Comparison of ENCODE assay signal across 18 cellular contexts in the genomic region with DNA sequence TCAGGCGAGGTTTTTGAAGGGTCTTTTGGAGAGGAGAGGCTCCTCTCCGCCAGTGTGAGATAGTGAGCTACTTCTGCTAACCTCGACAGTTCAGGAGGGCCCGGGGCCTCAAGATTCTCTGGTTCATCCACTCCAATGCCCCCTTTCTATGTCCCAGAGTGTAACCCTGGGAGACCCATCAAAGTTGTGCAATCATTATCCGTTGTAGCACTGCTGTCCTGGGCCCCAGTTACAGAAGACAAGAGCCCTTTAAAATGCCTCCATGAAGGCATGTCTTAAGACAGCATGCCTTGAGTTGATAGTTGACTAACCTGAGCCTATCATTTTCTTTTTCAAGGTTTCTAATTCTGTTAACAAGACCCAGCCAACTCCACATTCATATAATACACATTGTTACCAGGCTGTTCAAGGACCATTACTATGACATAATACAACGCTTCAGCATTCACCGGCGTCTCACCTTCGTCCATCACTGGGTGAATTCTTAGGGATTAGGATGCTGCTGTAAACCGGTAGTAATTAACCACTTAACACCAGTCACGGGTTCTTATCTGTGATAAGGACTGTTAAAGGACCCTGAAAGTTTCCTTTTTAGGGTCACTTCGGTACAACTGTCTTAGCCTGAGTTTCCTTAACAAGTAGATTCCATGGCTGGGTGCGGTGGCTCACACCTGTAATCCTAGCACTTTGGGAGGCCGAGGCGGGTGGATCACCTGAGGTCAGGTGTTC. TPM values are rescaled to one million over a fixed set of nuclear protein-coding genes. Genes with fewer than 3 reads are reported as not detected.
A peak's percentile ranks its signal among the peaks of the same experiment; 100 is the strongest.
DNase-seq lines count a peak whose midpoint lies in the region; ATAC-seq and TF ChIP-seq lines count a peak whose summit lies in the region.
"Had no signal": no experiment of that assay in that cellular context is flagged by ENCODE, and none has a peak within 500 bp of the region (broad histone marks: within the 10 kb centered on the region; RNA-seq: fewer than 3 reads in every experiment).

No MANE protein-coding gene starts in this region.

- H3K4me3 ChIP-seq in HCT116 (replicated peaks in 1 of 2; ENCODE audit: low read depth in 1 of 2, low read length in 2 of 2) (no peak overlapping the region), RWPE2 (ENCODE audit: severe bottlenecking) (no peak overlapping the region)
- H3K4me3 ChIP-seq: GM12878, HAP-1, SJCRH30 had no signal

- H3K9ac ChIP-seq in HCT116 (ENCODE audit: low read length) = no peak overlapping the region

- peaks cover 49% of the 10 kb centered on the region for H3K4me1 Mint-ChIP-seq in chondrocyte (ENCODE audit: low read depth)
- H3K4me1 Mint-ChIP-seq: B cell had no signal

- H3K27me3 ChIP-seq in HCT116 (ENCODE audit: insufficient read depth, low read length) (no peaks in the 10 kb centered on the region), RWPE2 (ENCODE audit: insufficient read depth, poor library complexity, severe bottlenecking) (no peaks in the 10 kb centered on the region)
- H3K27me3 ChIP-seq: SJCRH30 had no signal

- DNase-seq in HCT116 (ENCODE audit: low read depth, low spot score) = no peak
- no peak for DNase-seq in RWPE2 (ENCODE audit: low spot score)
- DNase-seq in epithelial cell of prostate (ENCODE audit: low read depth, low spot score) = no peak
- DNase-seq in NCI-H1105 (lab: John Stamatoyannopoulos, UW) = no peak
- no peak for DNase-seq in activated CD4-positive, CD25-positive, alpha-beta regulatory T cell (lab: John Stamatoyannopoulos, UW)
- no peak for DNase-seq in chondrocyte (ENCODE audit: low spot score)
- DNase-seq: DMS79 treated with DMSO at 0.1 percent for 48 hours; NCI-H1092; NCI-H1436 treated with DMSO at 0.1 percent for 48 hours; NCI-H1930; NCI-H510A; NK-92 treated with Interleukin-12 subunit alpha and Interleukin-12 subunit beta, amount 100 ng/mL, for 24 hours; SJCRH30 had no signal

- no peaks in the 10 kb centered on the region for H3K9me3 Mint-ChIP-seq in chondrocyte (ENCODE audit: low read depth)

- no peak overlapping the region for H3K4me3 Mint-ChIP-seq in chondrocyte (ENCODE audit: unreplicated experiment)
- H3K4me3 Mint-ChIP-seq: B cell had no signal

- no peak overlapping the region for H3K27ac Mint-ChIP-seq in chondrocyte (ENCODE audit: unreplicated experiment)
- H3K27ac Mint-ChIP-seq: B cell had no signal

- RAD21 ChIA-PET in HCT116 (lab: Charles Lee; ENCODE audit: low non-redundant PET in 1 of 2, low total read pairs in 2 of 2, uncharacterized antibody in 2 of 2, unreplicated experiment in 2 of 2) = no interaction called here

- H3K4me1 ChIP-seq in HCT116 (ENCODE audit: control insufficient read depth in 1 of 2, insufficient read depth in 2 of 2, low read length in 2 of 2) = peaks cover 23 to 33% of the 10 kb centered on the region in 2 experiments
- peaks cover 20% of the 10 kb centered on the region for H3K4me1 ChIP-seq in RWPE2 (ENCODE audit: insufficient read depth, poor library complexity, severe bottlenecking)

- no peaks in the 10 kb centered on the region for H3K36me3 Mint-ChIP-seq in chondrocyte (ENCODE audit: low read depth)

- H3K27ac ChIP-seq in C4-2B (peak overlapping the region; percentile 67; the same call in 1 of the 2 replicates), HCT116 (ENCODE audit: low read depth, low read length) (peak overlapping the region; percentile 68), RWPE2 (ENCODE audit: poor library complexity, severe bottlenecking) (peak overlapping the region; percentile 94), epithelial cell of prostate (peak overlapping the region; percentile 89)
- H3K27ac ChIP-seq: SJCRH30 had no signal

- intact Hi-C loops in HCT116 (cut with micrococcal nuclease) = loop anchor here (5.0 kb wide), 1 partner anchor 38 kb away; a partner anchor contains a TSS

- ATAC-seq in HCT116 (no peak), RWPE2 (ENCODE audit: low read depth) (no peak), HG03139 (IDR thresholded peaks at IDR 0.05; ENCODE audit: unreplicated experiment) (no peak)
- ATAC-seq: GM12878 had no signal

- POLR2A ChIA-PET in HCT116 (lab: Charles Lee) = no interaction called here

- CTCF ChIA-PET in HCT116 (lab: Charles Lee) = no interaction called here

- H3K36me3 ChIP-seq in HCT116 (ENCODE audit: control insufficient read depth in 1 of 2, insufficient read depth in 2 of 2, low read length in 2 of 2) (no peaks in the 10 kb centered on the region), RWPE2 (ENCODE audit: low read depth) (no peaks in the 10 kb centered on the region)
- H3K36me3 ChIP-seq: HAP-1, SJCRH30 had no signal

- TF ChIP-seq CTCF in C4-2B (conservative IDR thresholded peaks at IDR 0.05) = no peak
- TF ChIP-seq CTCF in HCT116 (IDR thresholded peaks at IDR 0.05 in 2 of 3, conservative IDR thresholded peaks at IDR 0.05 in 1 of 3; ENCODE audit: borderline replicate concordance in 1 of 3, insufficient read depth in 1 of 3, low read depth in 2 of 3, low read length in 2 of 3) = no peak
- TF ChIP-seq CTCF in RWPE2 (IDR thresholded peaks at IDR 0.05; ENCODE audit: poor library complexity, severe bottlenecking) = no peak
- no peak for TF ChIP-seq CTCF in chondrocyte (IDR thresholded peaks at IDR 0.05)

- no peak overlapping the region for H2AFZ ChIP-seq in HCT116 (ENCODE audit: low read depth, low read length, poor library complexity, severe bottlenecking)

- H3K9me3 ChIP-seq in HCT116 (ENCODE audit: control insufficient read depth in 1 of 2, insufficient read depth in 1 of 2, low read depth in 1 of 2, low read length in 2 of 2) (no peaks in the 10 kb centered on the region), RWPE2 (ENCODE audit: severe bottlenecking) (no peaks in the 10 kb centered on the region)
- H3K9me3 ChIP-seq: HAP-1, SJCRH30 had no signal

- no peak for TF ChIP-seq POLR2A in HCT116 (IDR thresholded peaks at IDR 0.05; ENCODE audit: borderline replicate concordance, extremely low read depth, insufficient read depth, insufficient read length)

- no peak overlapping the region for H3K4me2 ChIP-seq in HCT116 (ENCODE audit: low read length)

- no peak for TF ChIP-seq RAD21 in HCT116 (IDR thresholded peaks at IDR 0.05; ENCODE audit: low read depth)

- H3K79me2 ChIP-seq in HCT116 (ENCODE audit: insufficient read depth, low read length) = no peaks in the 10 kb centered on the region

- H3K27me3 Mint-ChIP-seq in chondrocyte (ENCODE audit: low read depth) = no peaks in the 10 kb centered on the region

- BruUV-seq in HCT116 (replicated peaks; lab: Mats Ljungman, UMichigan) = no TSS peak

- no peaks in the 10 kb centered on the region for H4K20me1 ChIP-seq in HCT116 (ENCODE audit: insufficient read depth)

- no peaks in the 10 kb centered on the region for H3K9me2 ChIP-seq in HCT116 (ENCODE audit: insufficient read depth)

TF ChIP-seq in HCT116, 20 proteins besides CTCF, POLR2A, EP300 and RAD21 (continues in another document):
- TF ChIP-seq YY1 (IDR thresholded peaks at IDR 0.05; ENCODE audit: extremely low read depth, insufficient replicate concordance, low read depth, low read length) (no peak), POLR2AphosphoS5 (IDR thresholded peaks at IDR 0.05; ENCODE audit: low read depth, low read length) (no peak), EZH2phosphoT487 (IDR thresholded peaks at IDR 0.05; ENCODE audit: borderline replicate concordance) (no peak), ZFX (IDR thresholded peaks at IDR 0.05) (no peak), EGR1 (IDR thresholded peaks at IDR 0.05; ENCODE audit: low read depth) (no peak), FOSL1 (IDR thresholded peaks at IDR 0.05; ENCODE audit: low read depth) (no peak), TCF7L2 (IDR thresholded peaks at IDR 0.05; ENCODE audit: borderline replicate concordance, extremely low read depth, insufficient read depth, insufficient read length) (no peak), CEBPB (IDR thresholded peaks at IDR 0.05; ENCODE audit: low read depth) (no peak), ZNF274 (IDR thresholded peaks at IDR 0.05; ENCODE audit: low read depth, low read length) (no peak), EZH2 (IDR thresholded peaks at IDR 0.05) (no peak), SP1 (IDR thresholded peaks at IDR 0.05; ENCODE audit: low read depth) (no peak), CBX3 (IDR thresholded peaks at IDR 0.05; ENCODE audit: low read depth) (no peak), JUND (IDR thresholded peaks at IDR 0.05) (no peak), ELF1 (IDR thresholded peaks at IDR 0.05; ENCODE audit: borderline replicate concordance, low read depth) (no peak)
- TF ChIP-seq, protein P1, sequence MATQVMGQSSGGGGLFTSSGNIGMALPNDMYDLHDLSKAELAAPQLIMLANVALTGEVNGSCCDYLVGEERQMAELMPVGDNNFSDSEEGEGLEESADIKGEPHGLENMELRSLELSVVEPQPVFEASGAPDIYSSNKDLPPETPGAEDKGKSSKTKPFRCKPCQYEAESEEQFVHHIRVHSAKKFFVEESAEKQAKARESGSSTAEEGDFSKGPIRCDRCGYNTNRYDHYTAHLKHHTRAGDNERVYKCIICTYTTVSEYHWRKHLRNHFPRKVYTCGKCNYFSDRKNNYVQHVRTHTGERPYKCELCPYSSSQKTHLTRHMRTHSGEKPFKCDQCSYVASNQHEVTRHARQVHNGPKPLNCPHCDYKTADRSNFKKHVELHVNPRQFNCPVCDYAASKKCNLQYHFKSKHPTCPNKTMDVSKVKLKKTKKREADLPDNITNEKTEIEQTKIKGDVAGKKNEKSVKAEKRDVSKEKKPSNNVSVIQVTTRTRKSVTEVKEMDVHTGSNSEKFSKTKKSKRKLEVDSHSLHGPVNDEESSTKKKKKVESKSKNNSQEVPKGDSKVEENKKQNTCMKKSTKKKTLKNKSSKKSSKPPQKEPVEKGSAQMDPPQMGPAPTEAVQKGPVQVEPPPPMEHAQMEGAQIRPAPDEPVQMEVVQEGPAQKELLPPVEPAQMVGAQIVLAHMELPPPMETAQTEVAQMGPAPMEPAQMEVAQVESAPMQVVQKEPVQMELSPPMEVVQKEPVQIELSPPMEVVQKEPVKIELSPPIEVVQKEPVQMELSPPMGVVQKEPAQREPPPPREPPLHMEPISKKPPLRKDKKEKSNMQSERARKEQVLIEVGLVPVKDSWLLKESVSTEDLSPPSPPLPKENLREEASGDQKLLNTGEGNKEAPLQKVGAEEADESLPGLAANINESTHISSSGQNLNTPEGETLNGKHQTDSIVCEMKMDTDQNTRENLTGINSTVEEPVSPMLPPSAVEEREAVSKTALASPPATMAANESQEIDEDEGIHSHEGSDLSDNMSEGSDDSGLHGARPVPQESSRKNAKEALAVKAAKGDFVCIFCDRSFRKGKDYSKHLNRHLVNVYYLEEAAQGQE (IDR thresholded peaks at IDR 0.05; ENCODE audit: low read depth) = no peak
- TF ChIP-seq, protein P2, sequence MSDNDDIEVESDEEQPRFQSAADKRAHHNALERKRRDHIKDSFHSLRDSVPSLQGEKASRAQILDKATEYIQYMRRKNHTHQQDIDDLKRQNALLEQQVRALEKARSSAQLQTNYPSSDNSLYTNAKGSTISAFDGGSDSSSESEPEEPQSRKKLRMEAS (IDR thresholded peaks at IDR 0.05) = no peak
- TF ChIP-seq, protein P3, sequence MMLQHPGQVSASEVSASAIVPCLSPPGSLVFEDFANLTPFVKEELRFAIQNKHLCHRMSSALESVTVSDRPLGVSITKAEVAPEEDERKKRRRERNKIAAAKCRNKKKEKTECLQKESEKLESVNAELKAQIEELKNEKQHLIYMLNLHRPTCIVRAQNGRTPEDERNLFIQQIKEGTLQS (IDR thresholded peaks at IDR 0.05) = no peak

RNA-seq across cellular contexts. Expression of a gene that starts 37.4 kb away (rescaled TPM):
- total RNA-seq in HCT116 (2021; ENCODE audit: unreplicated experiment) = 44.0 TPM
- polyA plus RNA-seq in HCT116 (2012) = 12.8 and 15.7 TPM in 2 replicates
- 59.1 to 77.6 TPM (median 61.6 TPM) in 3 replicates for total RNA-seq in chondrocyte
